ENCODE assay signal across 19 cellular contexts in genomic region chr10:31906039-31906438, GRCh38. TPM values are rescaled to one million over a fixed set of nuclear protein-coding genes. Genes with fewer than 3 reads are reported as not detected.
DNase-seq lines count a peak whose midpoint lies in the region; ATAC-seq and TF ChIP-seq lines count a peak whose summit lies in the region.
"Had no signal": no experiment of that assay in that cellular context is flagged by ENCODE, and none has a peak within 500 bp of the region (broad histone marks: within the 10 kb centered on the region; RNA-seq: fewer than 3 reads in every experiment).

No MANE protein-coding gene starts in this region.

- CTCF ChIA-PET in WTC11 (lab: Charles Lee), result no interaction called here

- H3K9me3 Mint-ChIP-seq in WTC11, result peaks cover 5% of the 10 kb centered on the region

- H3K4me3 ChIP-seq in GM23248 (no peak overlapping the region), fibroblast of mammary gland (ENCODE audit: control insufficient read depth, low read depth, low read length) (no peak overlapping the region), psoas muscle (no peak overlapping the region)
- H3K4me3 ChIP-seq: BLaER1 treated with 17β-estradiol and CSF1 and Interleukin-3, amounts not matched to agents 10 nM and 100 nM; MG63 had no signal

- TF ChIP-seq CTCF in fibroblast of mammary gland (conservative IDR thresholded peaks at IDR 0.05; ENCODE audit: control insufficient read depth, insufficient read depth, low read depth, low read length), result no peak
- no peak for TF ChIP-seq CTCF in psoas muscle (IDR thresholded peaks at IDR 0.05)
- TF ChIP-seq CTCF in WTC11 (IDR thresholded peaks at IDR 0.05), result no peak

- H3K27ac Mint-ChIP-seq in WTC11, result no peak overlapping the region

- H3F3A ChIP-seq in GM23248 (ENCODE audit: insufficient read depth), result no peaks in the 10 kb centered on the region

- no peak overlapping the region for H3K4me2 ChIP-seq in GM23248 (ENCODE audit: unreplicated experiment)

- no peaks in the 10 kb centered on the region for H3K9me3 ChIP-seq in GM23248 (ENCODE audit: low read depth)
- H3K9me3 ChIP-seq in psoas muscle, result peaks cover 4% of the 10 kb centered on the region

- no peaks in the 10 kb centered on the region for H3K27me3 Mint-ChIP-seq in WTC11 (ENCODE audit: low read depth)

- DNase-seq in GM23248 (peak; percentile 47), amniotic epithelial cell (ENCODE audit: low read depth) (peak; percentile 24), fibroblast of mammary gland (ENCODE audit: low read depth) (peak; percentile 23), psoas muscle (no peak), NCI-H1417 treated with DMSO at 0.1 percent for 48 hours (lab: John Stamatoyannopoulos, UW) (no peak), WTC11 (ENCODE audit: low spot score) (no peak), NCI-H748 treated with DMSO at 0.1 percent for 48 hours (lab: John Stamatoyannopoulos, UW) (no peak)
- DNase-seq: CD8-positive, alpha-beta T cell; DMS153; GDM1; MG63; NCI-H187; NCI-H2107; NCI-H510A; NK-92 treated with Interleukin-12 subunit alpha and Interleukin-12 subunit beta, amount 100 ng/mL, for 24 hours; SIG-M5 had no signal

- H3K4me3 Mint-ChIP-seq in WTC11, result no peak overlapping the region
- H3K4me3 Mint-ChIP-seq: CD8-positive, alpha-beta T cell had no signal

- in situ Hi-C loops in GM23248 (cut with MboI), result no loop called here

- peaks cover 16% of the 10 kb centered on the region for H3K4me1 ChIP-seq in GM23248 (ENCODE audit: insufficient read depth)
- H3K4me1 ChIP-seq in psoas muscle, result peaks cover 22% of the 10 kb centered on the region

- intact Hi-C loops in psoas muscle (cut with DNase I), result no loop called here

- no peak overlapping the region for H3K27ac ChIP-seq in GM23248
- H3K27ac ChIP-seq in psoas muscle, result no peak overlapping the region
- H3K27ac ChIP-seq: BLaER1 treated with 17β-estradiol and CSF1 and Interleukin-3, amounts not matched to agents 10 nM and 100 nM had no signal

- no peak overlapping the region for H3K9ac ChIP-seq in GM23248
- H3K9ac ChIP-seq: BLaER1 treated with 17β-estradiol and CSF1 and Interleukin-3, amounts not matched to agents 10 nM and 100 nM had no signal

- 50 to 53% methylated on average over 5 of the region's 5 CpGs for WGBS in GM23248 (ENCODE audit: low coverage in 1 of 2, low lambda C conversion rate in 2 of 2, missing lambda C conversion rate in 2 of 2), 2 experiments
- 60 to 63% (median 62%) methylated on average over 5 of the region's 5 CpGs for WGBS in psoas muscle, 3 donors

- no peaks in the 10 kb centered on the region for H3K27me3 ChIP-seq in GM23248 (replicated peaks; ENCODE audit: insufficient read depth)
- no peaks in the 10 kb centered on the region for H3K27me3 ChIP-seq in psoas muscle (ENCODE audit: insufficient read depth in 3 of 3, low read length in 2 of 3)
- H3K27me3 ChIP-seq: BLaER1 treated with 17β-estradiol and CSF1 and Interleukin-3, amounts not matched to agents 10 nM and 100 nM; MG63 had no signal

- peak in 3 of 4 donors; percentile 37 to 72 (median 65) for ATAC-seq in psoas muscle
- no peak for ATAC-seq in GM19467 (IDR thresholded peaks at IDR 0.05; ENCODE audit: unreplicated experiment)
- ATAC-seq in WTC11, result no peak
- ATAC-seq: CD8-positive, alpha-beta T cell; Panc1 had no signal

- H4K20me1 ChIP-seq in GM23248 (ENCODE audit: insufficient read depth), result no peaks in the 10 kb centered on the region; the same call in 1 of the 2 replicates

- H3K4me1 Mint-ChIP-seq in WTC11, result no peaks in the 10 kb centered on the region

- no peaks in the 10 kb centered on the region for H3K9me2 ChIP-seq in GM23248 (ENCODE audit: insufficient read depth)

- H2AFZ ChIP-seq in GM23248, result no peak overlapping the region

- H3K79me2 ChIP-seq in GM23248 (ENCODE audit: insufficient read depth), result peaks cover 100% of the 10 kb centered on the region

- POLR2A ChIA-PET in WTC11 (lab: Charles Lee), result interaction anchor here (0.6 kb wide), 1 partner anchor 23 kb away, joined by 3 read pairs; no protein-coding TSS in a partner anchor

- H3K36me3 Mint-ChIP-seq in WTC11, result peaks cover 57% of the 10 kb centered on the region

- peaks cover 4% of the 10 kb centered on the region; the same call in 1 of the 2 replicates for H3K36me3 ChIP-seq in GM23248 (ENCODE audit: low read depth)
- H3K36me3 ChIP-seq in psoas muscle (ENCODE audit: insufficient read depth in 1 of 2, low read depth in 1 of 2), result no peaks in the 10 kb centered on the region

TF ChIP-seq in WTC11, 78 proteins besides CTCF, POLR2A, EP300 and RAD21 (continues in another document):
- TF ChIP-seq AR (CRISPR knock-in tag; IDR thresholded peaks at IDR 0.05) (no peak), SMAD3 (CRISPR knock-in tag; IDR thresholded peaks at IDR 0.05; ENCODE audit: borderline replicate concordance) (no peak), GABPB1 (CRISPR knock-in tag; IDR thresholded peaks at IDR 0.05) (no peak), ZNF671 (CRISPR knock-in tag; IDR thresholded peaks at IDR 0.05) (no peak), TEAD1 (CRISPR knock-in tag; IDR thresholded peaks at IDR 0.05) (no peak), TCF7 (CRISPR knock-in tag; IDR thresholded peaks at IDR 0.05; ENCODE audit: low read depth) (no peak), ZNF138 (CRISPR knock-in tag; conservative IDR thresholded peaks at IDR 0.05) (no peak)
- TF ChIP-seq, protein P1, sequence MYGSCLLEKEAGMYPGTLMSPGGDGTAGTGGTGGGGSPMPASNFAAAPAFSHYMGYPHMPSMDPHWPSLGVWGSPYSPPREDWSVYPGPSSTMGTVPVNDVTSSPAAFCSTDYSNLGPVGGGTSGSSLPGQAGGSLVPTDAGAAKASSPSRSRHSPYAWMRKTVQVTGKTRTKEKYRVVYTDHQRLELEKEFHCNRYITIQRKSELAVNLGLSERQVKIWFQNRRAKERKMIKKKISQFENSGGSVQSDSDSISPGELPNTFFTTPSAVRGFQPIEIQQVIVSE (CRISPR knock-in tag; IDR thresholded peaks at IDR 0.05; ENCODE audit: borderline replicate concordance), result no peak
- TF ChIP-seq, protein P2, sequence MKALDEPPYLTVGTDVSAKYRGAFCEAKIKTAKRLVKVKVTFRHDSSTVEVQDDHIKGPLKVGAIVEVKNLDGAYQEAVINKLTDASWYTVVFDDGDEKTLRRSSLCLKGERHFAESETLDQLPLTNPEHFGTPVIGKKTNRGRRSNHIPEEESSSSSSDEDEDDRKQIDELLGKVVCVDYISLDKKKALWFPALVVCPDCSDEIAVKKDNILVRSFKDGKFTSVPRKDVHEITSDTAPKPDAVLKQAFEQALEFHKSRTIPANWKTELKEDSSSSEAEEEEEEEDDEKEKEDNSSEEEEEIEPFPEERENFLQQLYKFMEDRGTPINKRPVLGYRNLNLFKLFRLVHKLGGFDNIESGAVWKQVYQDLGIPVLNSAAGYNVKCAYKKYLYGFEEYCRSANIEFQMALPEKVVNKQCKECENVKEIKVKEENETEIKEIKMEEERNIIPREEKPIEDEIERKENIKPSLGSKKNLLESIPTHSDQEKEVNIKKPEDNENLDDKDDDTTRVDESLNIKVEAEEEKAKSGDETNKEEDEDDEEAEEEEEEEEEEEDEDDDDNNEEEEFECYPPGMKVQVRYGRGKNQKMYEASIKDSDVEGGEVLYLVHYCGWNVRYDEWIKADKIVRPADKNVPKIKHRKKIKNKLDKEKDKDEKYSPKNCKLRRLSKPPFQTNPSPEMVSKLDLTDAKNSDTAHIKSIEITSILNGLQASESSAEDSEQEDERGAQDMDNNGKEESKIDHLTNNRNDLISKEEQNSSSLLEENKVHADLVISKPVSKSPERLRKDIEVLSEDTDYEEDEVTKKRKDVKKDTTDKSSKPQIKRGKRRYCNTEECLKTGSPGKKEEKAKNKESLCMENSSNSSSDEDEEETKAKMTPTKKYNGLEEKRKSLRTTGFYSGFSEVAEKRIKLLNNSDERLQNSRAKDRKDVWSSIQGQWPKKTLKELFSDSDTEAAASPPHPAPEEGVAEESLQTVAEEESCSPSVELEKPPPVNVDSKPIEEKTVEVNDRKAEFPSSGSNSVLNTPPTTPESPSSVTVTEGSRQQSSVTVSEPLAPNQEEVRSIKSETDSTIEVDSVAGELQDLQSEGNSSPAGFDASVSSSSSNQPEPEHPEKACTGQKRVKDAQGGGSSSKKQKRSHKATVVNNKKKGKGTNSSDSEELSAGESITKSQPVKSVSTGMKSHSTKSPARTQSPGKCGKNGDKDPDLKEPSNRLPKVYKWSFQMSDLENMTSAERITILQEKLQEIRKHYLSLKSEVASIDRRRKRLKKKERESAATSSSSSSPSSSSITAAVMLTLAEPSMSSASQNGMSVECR (CRISPR knock-in tag; IDR thresholded peaks at IDR 0.05; ENCODE audit: borderline replicate concordance), result no peak

RNA-seq across cellular contexts. Expression of gene ARHGAP12, which starts 22.6 kb away (rescaled TPM):
- 43.3 and 47.3 TPM in 2 replicates for total RNA-seq in GM23248 (2014; rRNA removed; shearing (Covaris generic))
- polyA plus RNA-seq in GM23248 (2016; fragmentation: Nextera tagmentation; extraction: Ambion mirVana) (20.1 and 20.3 TPM in 2 replicates), psoas muscle (10 to 100 TPM in 2 of 3 donors, 1 to 10 TPM in 1; 8.2 to 18.2 (median 17.6) TPM)
- total RNA-seq in psoas muscle (10 to 100 TPM; 10.9 to 14.9 (median 11.3) TPM), WTC11 (2021) (34.1 to 39.5 TPM (median 36.9 TPM) in 3 replicates)

Comparison
In these comparisons a context has a peak if more than half of its experiments do, and no peak if none do; other contexts are left out.
1. DNase-seq: peak in GM23248 (single experiment), amniotic epithelial cell (single experiment) and fibroblast of mammary gland (single experiment); none in psoas muscle (0 of 2), NCI-H1417 treated with DMSO at 0.1 percent for 48 hours (single experiment), WTC11 (single experiment) and NCI-H748 treated with DMSO at 0.1 percent for 48 hours (single experiment).
2. ATAC-seq: peak in psoas muscle (3 of 4); none in GM19467 (single experiment) and WTC11 (single experiment).